In the genomic region with DNA sequence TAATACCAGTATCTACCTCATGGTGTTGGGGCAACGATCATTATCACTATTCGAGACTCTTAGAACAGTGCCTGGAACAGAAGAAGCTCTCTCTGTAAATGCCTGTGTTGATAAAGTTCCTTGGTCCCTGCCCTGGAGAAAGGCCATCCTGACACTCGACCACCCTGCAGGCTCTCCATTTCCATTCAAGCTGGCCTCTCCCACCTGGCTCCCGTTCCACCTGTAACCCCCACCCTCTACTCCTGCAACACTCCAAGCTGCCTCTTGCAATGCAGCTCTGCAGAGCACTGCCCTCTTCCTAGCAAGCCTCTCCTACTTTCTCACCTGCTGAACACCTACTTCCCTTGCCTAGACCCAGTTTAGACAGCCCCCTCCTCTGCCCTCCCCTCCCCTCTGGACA, we compare ENCODE assay signal across 23 cellular contexts. TPM values are rescaled to one million over a fixed set of nuclear protein-coding genes. Genes with fewer than 3 reads are reported as not detected.
"Had no signal": no experiment of that assay in that cellular context is flagged by ENCODE, and none has a peak within 500 bp of the region (broad histone marks: within the 10 kb centered on the region; RNA-seq: fewer than 3 reads in every experiment).

No MANE protein-coding gene starts in this region.

- H3K79me2 ChIP-seq: hepatocyte had no signal

- H3K27ac ChIP-seq: esophagus muscularis mucosa, hepatocyte, lower lobe of right lung, neural progenitor cell, prostate gland, SK-N-MC, tibial nerve had no signal

- H3K36me3 ChIP-seq: esophagus muscularis mucosa, lower lobe of right lung, neural progenitor cell, prostate gland, tibial nerve had no signal

- H3K36me3 Mint-ChIP-seq: immature natural killer cell; naive thymus-derived CD4-positive, alpha-beta T cell; neural progenitor cell had no signal

- H3K9me3 ChIP-seq: esophagus muscularis mucosa, lower lobe of right lung, prostate gland, tibial nerve had no signal

- H3K27me3 ChIP-seq: esophagus muscularis mucosa, hepatocyte, neural progenitor cell, tibial nerve had no signal

- H3K27ac Mint-ChIP-seq: activated CD4-positive, alpha-beta T cell treated with anti-CD3 and anti-CD28 coated beads, Interleukin-2, amount 10 ng/mL, durations not matched to agents 24 days and 14 days; activated CD8-positive, alpha-beta T cell treated with anti-CD3 and anti-CD28 coated beads, Interleukin-2, amount 10 ng/mL, durations not matched to agents 7 days and 5 days; effector memory CD8-positive, alpha-beta T cell; immature natural killer cell; neural progenitor cell had no signal

- H3K27me3 Mint-ChIP-seq: effector memory CD8-positive, alpha-beta T cell had no signal

- H3K4me1 ChIP-seq: lower lobe of right lung, neural progenitor cell, prostate gland, tibial nerve had no signal

- H3K9me3 Mint-ChIP-seq: activated CD4-positive, alpha-beta T cell treated with anti-CD3 and anti-CD28 coated beads, Interleukin-2, amount 10 ng/mL, durations not matched to agents 24 days and 14 days; activated T-cell treated with anti-CD3 and anti-CD28 coated beads, Interleukin-2, amount 50 U/mL, for 4 hours; effector memory CD8-positive, alpha-beta T cell; immature natural killer cell; naive thymus-derived CD4-positive, alpha-beta T cell had no signal

- H3K4me2 ChIP-seq: hepatocyte, neural progenitor cell had no signal

- DNase-seq: activated CD4-positive, alpha-beta T cell treated with anti-CD3 and anti-CD28 coated beads, Interleukin-2, amount 10 ng/mL, durations not matched to agents 24 days and 14 days; activated CD8-positive, alpha-beta T cell treated with anti-CD3 and anti-CD28 coated beads, Interleukin-2, amount 10 ng/mL, durations not matched to agents 7 days and 5 days; activated naive CD4-positive, alpha-beta T cell treated with Interleukin-2 at 50 U/mL for 16 hours; activated T-cell treated with anti-CD3 and anti-CD28 coated beads, Interleukin-2, amount 50 U/mL, for 4 hours; amygdala; dermis blood vessel endothelial cell; effector memory CD8-positive, alpha-beta T cell; glutamatergic neuron; immature natural killer cell; left cardiac atrium; lower lobe of right lung; stimulated activated CD4-positive, alpha-beta T cell treated with anti-CD3 and anti-CD28 coated beads, Interleukin-12 subunit alpha, Interleukin-12 subunit beta, amount 100 ng/mL, for 4 hours; stimulated activated CD4-positive, alpha-beta T cell treated with anti-CD3 and anti-CD28 coated beads, Interleukin-4, amount 100 ng/mL, for 4 hours; stimulated activated naive CD8-positive, alpha-beta T cell treated with anti-CD3 and anti-CD28 coated beads, Interleukin-15, Interleukin-2, amounts not matched to agents 100 U/mL and 50 U/mL, for 24 hours had no signal

- H2AFZ ChIP-seq: hepatocyte, neural progenitor cell had no signal

- ATAC-seq: activated CD4-positive, CD25-positive, alpha-beta regulatory T cell treated with anti-CD3 and anti-CD28 coated beads, Interleukin-2, amount 50 U/mL, for 24 hours; activated CD8-positive, alpha-beta T cell treated with anti-CD3 and anti-CD28 coated beads, Interleukin-2, amount 10 ng/mL, durations not matched to agents 7 days and 5 days; activated T-cell treated with anti-CD3 and anti-CD28 coated beads, Interleukin-2, amount 50 U/mL, for 4 hours; effector memory CD8-positive, alpha-beta T cell; left cardiac atrium; lower lobe of right lung; naive thymus-derived CD4-positive, alpha-beta T cell; stimulated activated naive CD8-positive, alpha-beta T cell treated with anti-CD3 and anti-CD28 coated beads, Interleukin-15, Interleukin-2, amounts not matched to agents 100 U/mL and 50 U/mL, for 24 hours had no signal

- H3K9ac ChIP-seq: neural progenitor cell had no signal

- H3K4me3 ChIP-seq: esophagus muscularis mucosa, hepatocyte, lower lobe of right lung, neural progenitor cell, prostate gland, SK-N-MC, tibial nerve had no signal

- H3K4me1 Mint-ChIP-seq: immature natural killer cell had no signal

- H3K4me3 Mint-ChIP-seq: activated CD4-positive, alpha-beta T cell treated with anti-CD3 and anti-CD28 coated beads, Interleukin-2, amount 10 ng/mL, durations not matched to agents 24 days and 14 days; activated CD8-positive, alpha-beta T cell treated with anti-CD3 and anti-CD28 coated beads, Interleukin-2, amount 10 ng/mL, durations not matched to agents 7 days and 5 days; activated T-cell treated with anti-CD3 and anti-CD28 coated beads, Interleukin-2, amount 50 U/mL, for 4 hours; effector memory CD8-positive, alpha-beta T cell; immature natural killer cell; naive thymus-derived CD4-positive, alpha-beta T cell; neural progenitor cell had no signal

RNA-seq across cellular contexts. Expression of gene SPOCD1, which starts 6.1 kb away (rescaled TPM):
- total RNA-seq: activated CD4-positive, alpha-beta T cell treated with anti-CD3 and anti-CD28 coated beads, Interleukin-2, amount 10 ng/mL, durations not matched to agents 24 days and 14 days; activated CD8-positive, alpha-beta T cell treated with anti-CD3 and anti-CD28 coated beads, Interleukin-2, amount 10 ng/mL, durations not matched to agents 7 days and 5 days; T-helper 2 cell treated with Interferon-gamma antibody and Interleukin-4, amounts not matched to agents 100 ng/mL and 5 ng/mL, for 36 hours had no signal
- polyA plus RNA-seq: naive thymus-derived CD4-positive, alpha-beta T cell had no signal

RNA-seq across cellular contexts. Expression of gene ADGRB2, which starts 45.6 kb away (rescaled TPM):
- polyA plus RNA-seq: naive thymus-derived CD4-positive, alpha-beta T cell had no signal
